2 cellular contexts compared by ENCODE assay signal in genomic region chr6:36692220-36692619, GRCh38.
TF ChIP-seq lines count a peak whose summit lies in the region.

No MANE protein-coding gene starts in this region.

TF ChIP-seq in GM12878, 131 proteins besides CTCF, POLR2A, EP300 and RAD21:
- TF ChIP-seq MEF2B (IDR thresholded peaks at IDR 0.05; ENCODE audit: partially characterized antibody, poor library complexity, severe bottlenecking) (no peak), IKZF1 (conservative IDR thresholded peaks at IDR 0.05) (peak; percentile 51; the same call in 1 of the 2 replicates), PML (IDR thresholded peaks at IDR 0.05; ENCODE audit: low read length) (no peak), CUX1 (IDR thresholded peaks at IDR 0.05; ENCODE audit: insufficient replicate concordance, low read depth, low read length) (no peak), NBN (IDR thresholded peaks at IDR 0.05) (no peak), RBBP5 (conservative IDR thresholded peaks at IDR 0.05) (no peak), PAX5 (IDR thresholded peaks at IDR 0.05; ENCODE audit: borderline replicate concordance, low read depth, low read length) (peak; percentile 10; the same call in 1 of the 2 replicates), RUNX3 (IDR thresholded peaks at IDR 0.05; ENCODE audit: low read length) (peak; percentile 40; the same call in 1 of the 2 replicates), E2F4 (IDR thresholded peaks at IDR 0.05; ENCODE audit: low read depth, low read length) (no peak), SPI1 (IDR thresholded peaks at IDR 0.05; ENCODE audit: borderline replicate concordance, insufficient read depth, low read depth, low read length) (peak; percentile 100), EED (IDR thresholded peaks at IDR 0.05; ENCODE audit: low read depth) (peak; percentile 17; the same call in 1 of the 2 replicates), IKZF2 (IDR thresholded peaks at IDR 0.05) (peak in 1 of 2 experiments; percentile 31; a peak in 1 of 4 replicates), PAX8 (IDR thresholded peaks at IDR 0.05) (no peak), DPF2 (IDR thresholded peaks at IDR 0.05) (0 out of 2 replicates have a peak, but pooled peaks have one; percentile 45), CBX3 (IDR thresholded peaks at IDR 0.05; ENCODE audit: borderline replicate concordance, low read depth) (no peak), SREBF2 (IDR thresholded peaks at IDR 0.05; ENCODE audit: low read length) (no peak), MTA2 (IDR thresholded peaks at IDR 0.05; ENCODE audit: low read depth) (0 out of 2 replicates have a peak, but pooled peaks have one; percentile 37), BHLHE40 (IDR thresholded peaks at IDR 0.05; ENCODE audit: borderline replicate concordance in 1 of 2, low read depth in 2 of 2, low read length in 1 of 2) (peak in 1 of 2 experiments; percentile 19; a peak in 1 of 4 replicates), CBFB (IDR thresholded peaks at IDR 0.05; ENCODE audit: low read depth) (no peak), PBX3 (IDR thresholded peaks at IDR 0.05; ENCODE audit: insufficient replicate concordance, low read depth, low read length) (no peak), JUND (IDR thresholded peaks at IDR 0.05; ENCODE audit: low read depth, low read length) (no peak), BACH1 (IDR thresholded peaks at IDR 0.05; ENCODE audit: borderline replicate concordance) (no peak), CEBPB (IDR thresholded peaks at IDR 0.05; ENCODE audit: borderline replicate concordance in 1 of 2, low read depth in 2 of 2, low read length in 2 of 2) (no peak), HDAC2 (IDR thresholded peaks at IDR 0.05) (no peak), JUNB (IDR thresholded peaks at IDR 0.05) (no peak), IRF4 (IDR thresholded peaks at IDR 0.05; ENCODE audit: low read depth, low read length) (0 out of 2 replicates have a peak, but pooled peaks have one; percentile 23), ETV6 (conservative IDR thresholded peaks at IDR 0.05 in 1 of 2, IDR thresholded peaks at IDR 0.05 in 1 of 2; ENCODE audit: borderline replicate concordance in 1 of 2, low read depth in 1 of 2) (peak in 1 of 2 experiments; percentile 20; a peak in 1 of 4 replicates)
TF ChIP-seq in GM12878: peak in this region for 11.

TF ChIP-seq in SK-N-SH, 30 proteins besides CTCF, POLR2A, EP300 and RAD21:
- no peak for TF ChIP-seq TCF12 (IDR thresholded peaks at IDR 0.05)
- TF ChIP-seq NRF1 (IDR thresholded peaks at IDR 0.05; ENCODE audit: low read depth, low read length) = no peak
- no peak for TF ChIP-seq FOSL2 (IDR thresholded peaks at IDR 0.05; ENCODE audit: borderline replicate concordance, low read depth)
- TF ChIP-seq USF1 (IDR thresholded peaks at IDR 0.05; ENCODE audit: borderline replicate concordance, low read depth) = no peak
- no peak for TF ChIP-seq GABPA (IDR thresholded peaks at IDR 0.05; ENCODE audit: low read depth)
- no peak for TF ChIP-seq FOXJ3 (CRISPR knock-in tag; IDR thresholded peaks at IDR 0.05)
- TF ChIP-seq PBX3 (IDR thresholded peaks at IDR 0.05) = no peak
- no peak for TF ChIP-seq RFX5 (IDR thresholded peaks at IDR 0.05; ENCODE audit: low read length)
- TF ChIP-seq ZBTB33 (IDR thresholded peaks at IDR 0.05; ENCODE audit: borderline replicate concordance, low read depth) = no peak
- no peak for TF ChIP-seq NFIC (IDR thresholded peaks at IDR 0.05; ENCODE audit: borderline replicate concordance)
TF ChIP-seq in SK-N-SH: peak in this region for 0.
